Comparison of ENCODE assay signal across 18 cellular contexts in the genomic region with DNA sequence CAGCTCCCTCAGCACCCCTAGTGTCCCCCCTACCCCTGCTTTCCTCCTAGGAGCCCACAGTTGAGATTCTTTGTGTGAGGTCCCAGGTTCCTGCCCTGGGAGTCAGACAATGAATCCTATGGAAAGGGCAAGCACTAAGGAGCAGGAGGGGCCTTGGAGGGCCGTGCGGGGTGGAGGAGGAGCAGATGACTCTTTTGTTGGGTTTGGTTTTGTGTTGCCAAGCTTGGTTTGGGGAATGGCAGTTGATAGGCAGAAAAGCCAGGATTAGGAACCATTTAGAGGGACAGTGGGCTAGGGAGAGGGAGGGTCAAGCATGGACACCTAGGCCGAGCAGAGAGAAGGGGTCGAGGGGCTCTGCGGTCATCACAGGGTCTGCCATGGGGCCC.
"Had no signal": no experiment of that assay in that cellular context is flagged by ENCODE, and none has a peak within 500 bp of the region (broad histone marks: within the 10 kb centered on the region; RNA-seq: fewer than 3 reads in every experiment).

No MANE protein-coding gene starts in this region.

- H3K27ac Mint-ChIP-seq: memory B cell; mesothelial cell of epicardium; naive thymus-derived CD4-positive, alpha-beta T cell; nephron; progenitor cell of endocrine pancreas had no signal

- ATAC-seq: naive thymus-derived CD4-positive, alpha-beta T cell had no signal

- H3K9me3 ChIP-seq: right lobe of liver, thyroid gland, vagina had no signal

- DNase-seq: dermis blood vessel endothelial cell; effector memory CD4-positive, alpha-beta T cell; esophagus squamous epithelium; naive thymus-derived CD4-positive, alpha-beta T cell; occipital lobe; right lobe of liver; small intestine; stimulated activated CD4-positive, alpha-beta T cell treated with anti-CD3 and anti-CD28 coated beads, Interleukin-15, amount 100 ng/mL, for 24 hours; stimulated activated CD4-positive, alpha-beta T cell treated with anti-CD3 and anti-CD28 coated beads, Interleukin-2, amount 100 ng/mL, for 48 hours; stimulated activated naive CD4-positive, alpha-beta T cell; stomach; thyroid gland; trophoblast cell had no signal

- H3K4me3 Mint-ChIP-seq: memory B cell; mesothelial cell of epicardium; naive thymus-derived CD4-positive, alpha-beta T cell; nephron had no signal

- H3K4me1 Mint-ChIP-seq: mesothelial cell of epicardium had no signal

- H3K36me3 Mint-ChIP-seq: memory B cell, mesothelial cell of epicardium had no signal
